9 cellular contexts compared by ENCODE assay signal in genomic region chr2:8472545-8473361, GRCh38.
DNase-seq lines count a peak whose midpoint lies in the region; ATAC-seq and TF ChIP-seq lines count a peak whose summit lies in the region.
"Had no signal": no experiment of that assay in that cellular context is flagged by ENCODE, and none has a peak within 500 bp of the region (broad histone marks: within the 10 kb centered on the region; RNA-seq: fewer than 3 reads in every experiment).

No MANE protein-coding gene starts in this region.

- H3K27ac Mint-ChIP-seq in activated T-cell treated with anti-CD3 and anti-CD28 coated beads, Interleukin-2, amount 50 U/mL, for 72 hours, result peak overlapping the region; percentile 1
- H3K27ac Mint-ChIP-seq in T-helper 17 cell, result peak overlapping the region; percentile 100
- H3K27ac Mint-ChIP-seq in stimulated activated naive B cell treated with anti-CD40 and anti-IgM and Interleukin-4, amounts not matched to agents 10 μg/mL and 1 μg/mL and 100 μg/mL, for 72 hours, result peak overlapping the region; percentile 85
- H3K27ac Mint-ChIP-seq in mesothelial cell of epicardium, result no peak overlapping the region

- H3K9me3 Mint-ChIP-seq in activated T-cell treated with anti-CD3 and anti-CD28 coated beads, Interleukin-2, amount 50 U/mL, for 72 hours, result peaks cover 0 to 4% of the 10 kb centered on the region in 2 donors
- peaks cover 5 to 9% of the 10 kb centered on the region in 2 donors for H3K9me3 Mint-ChIP-seq in stimulated activated naive B cell treated with anti-CD40 and anti-IgM and Interleukin-4, amounts not matched to agents 10 μg/mL and 1 μg/mL and 100 μg/mL, for 72 hours
- no peaks in the 10 kb centered on the region for H3K9me3 Mint-ChIP-seq in mesothelial cell of epicardium

- H3K36me3 ChIP-seq in H7 (replicated peaks; ENCODE audit: control insufficient read depth, insufficient read depth, low read length), result no peaks in the 10 kb centered on the region

- no peaks in the 10 kb centered on the region for H3K9me3 ChIP-seq in T-helper 17 cell (ENCODE audit: control insufficient read depth, low read length, poor library complexity, severe bottlenecking)

- H3K27me3 ChIP-seq in H7 (ENCODE audit: control insufficient read depth, insufficient read depth, low read length), result no peaks in the 10 kb centered on the region

- peak overlapping the region; percentile 31 to 42 for H3K4me3 Mint-ChIP-seq in activated T-cell treated with anti-CD3 and anti-CD28 coated beads, Interleukin-2, amount 50 U/mL, for 72 hours
- H3K4me3 Mint-ChIP-seq in T-helper 17 cell, result peak overlapping the region; percentile 65
- peak overlapping the region in 1 of 2 donors; percentile 4 for H3K4me3 Mint-ChIP-seq in stimulated activated naive B cell treated with anti-CD40 and anti-IgM and Interleukin-4, amounts not matched to agents 10 μg/mL and 1 μg/mL and 100 μg/mL, for 72 hours
- no peak overlapping the region for H3K4me3 Mint-ChIP-seq in mesothelial cell of epicardium

- DNase-seq in activated T-cell treated with anti-CD3 and anti-CD28 coated beads, Interleukin-2, amount 50 U/mL, for 72 hours, result peak in 1 of 2 donors; percentile 28
- DNase-seq in activated T-cell treated with anti-CD3 and anti-CD28 coated beads, Interleukin-2, amount 50 U/mL, for 48 hours, result no peak
- DNase-seq in T-helper 17 cell (no peak), mesothelial cell of epicardium (ENCODE audit: low spot score in 2 of 2, unreplicated experiment in 2 of 2) (no peak), H7 (no peak), NCI-H2029 treated with DMSO at 0.1 percent for 48 hours (lab: John Stamatoyannopoulos, UW) (no peak)
- no peak for DNase-seq in stimulated activated naive B cell treated with anti-CD40 and anti-IgM and Interleukin-4, amounts not matched to agents 10 μg/mL and 1 μg/mL and 100 μg/mL, for 72 hours
- DNase-seq: stimulated activated CD4-positive, alpha-beta T cell treated with anti-CD3 and anti-CD28 coated beads, Interleukin-2, amount 100 ng/mL, for 48 hours had no signal

- ATAC-seq in activated T-cell treated with anti-CD3 and anti-CD28 coated beads, Interleukin-2, amount 50 U/mL, for 72 hours (replicated peaks in 1 of 2), result peak; percentile 24 to 63
- ATAC-seq in HG03039 (IDR thresholded peaks at IDR 0.05; ENCODE audit: unreplicated experiment), result peak; percentile 42
- ATAC-seq in T-helper 17 cell, result peak; percentile 32
- no peak for ATAC-seq in stimulated activated naive B cell treated with anti-CD40 and anti-IgM and Interleukin-4, amounts not matched to agents 10 μg/mL and 1 μg/mL and 100 μg/mL, for 72 hours (replicated peaks)

- H3K27me3 Mint-ChIP-seq in activated T-cell treated with anti-CD3 and anti-CD28 coated beads, Interleukin-2, amount 50 U/mL, for 72 hours (ENCODE audit: low read depth), result no peaks in the 10 kb centered on the region
- H3K27me3 Mint-ChIP-seq in T-helper 17 cell (no peaks in the 10 kb centered on the region), mesothelial cell of epicardium (ENCODE audit: low read depth) (no peaks in the 10 kb centered on the region)
- H3K27me3 Mint-ChIP-seq in stimulated activated naive B cell treated with anti-CD40 and anti-IgM and Interleukin-4, amounts not matched to agents 10 μg/mL and 1 μg/mL and 100 μg/mL, for 72 hours, result peaks cover 47 to 57% of the 10 kb centered on the region in 2 donors

- peaks cover 0 to 7% of the 10 kb centered on the region in 2 donors for H3K36me3 Mint-ChIP-seq in activated T-cell treated with anti-CD3 and anti-CD28 coated beads, Interleukin-2, amount 50 U/mL, for 72 hours (ENCODE audit: insufficient read depth in 2 of 2)
- H3K36me3 Mint-ChIP-seq in T-helper 17 cell (ENCODE audit: low read depth) (no peaks in the 10 kb centered on the region), mesothelial cell of epicardium (no peaks in the 10 kb centered on the region)
- peaks cover 4 to 15% of the 10 kb centered on the region in 2 donors for H3K36me3 Mint-ChIP-seq in stimulated activated naive B cell treated with anti-CD40 and anti-IgM and Interleukin-4, amounts not matched to agents 10 μg/mL and 1 μg/mL and 100 μg/mL, for 72 hours

- TF ChIP-seq CTCF in mesothelial cell of epicardium (IDR thresholded peaks at IDR 0.05; ENCODE audit: unreplicated experiment), result no peak

- no peak overlapping the region for H3K4me3 ChIP-seq in H7 (ENCODE audit: insufficient read depth, low read depth, low read length)

- H3K4me1 Mint-ChIP-seq in activated T-cell treated with anti-CD3 and anti-CD28 coated beads, Interleukin-2, amount 50 U/mL, for 72 hours (ENCODE audit: low read depth), result peaks cover 74% of the 10 kb centered on the region
- H3K4me1 Mint-ChIP-seq in T-helper 17 cell, result peaks cover 68% of the 10 kb centered on the region
- H3K4me1 Mint-ChIP-seq in stimulated activated naive B cell treated with anti-CD40 and anti-IgM and Interleukin-4, amounts not matched to agents 10 μg/mL and 1 μg/mL and 100 μg/mL, for 72 hours, result peaks cover 47 to 74% of the 10 kb centered on the region in 2 donors
- peaks cover 13% of the 10 kb centered on the region for H3K4me1 Mint-ChIP-seq in mesothelial cell of epicardium

Comparison
In these comparisons a context has a peak if more than half of its experiments do, and no peak if none do; other contexts are left out.
1. ATAC-seq: peak in activated T-cell treated with anti-CD3 and anti-CD28 coated beads, Interleukin-2, amount 50 U/mL, for 72 hours (2 of 2), HG03039 (single experiment) and T-helper 17 cell (single experiment); none in stimulated activated naive B cell treated with anti-CD40 and anti-IgM and Interleukin-4, amounts not matched to agents 10 μg/mL and 1 μg/mL and 100 μg/mL, for 72 hours (0 of 2).